ENCODE assay signal across 2 cellular contexts in the genomic region with DNA sequence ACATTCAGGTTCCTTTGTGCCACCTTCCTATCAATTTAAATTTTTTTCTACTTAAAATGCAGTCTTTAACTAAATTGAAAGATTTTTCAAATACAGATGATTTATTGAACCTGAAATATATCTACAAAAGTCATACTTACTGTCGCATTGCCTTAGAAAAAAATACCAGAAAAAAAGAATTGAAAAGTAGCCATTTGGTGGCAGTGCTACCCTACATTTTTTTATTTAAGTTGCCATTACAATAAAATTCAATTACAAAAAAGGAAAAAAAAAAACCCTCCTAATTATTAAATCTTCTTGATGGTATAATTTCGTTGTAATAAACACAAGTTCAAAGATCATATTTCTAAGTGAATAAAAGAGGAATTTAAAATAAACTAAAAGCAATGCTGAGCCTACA.
A peak's percentile ranks its signal among the peaks of the same experiment; 100 is the strongest.
TF ChIP-seq lines count a peak whose summit lies in the region.

No MANE protein-coding gene starts in this region.

TF ChIP-seq in IMR-90, 13 proteins besides CTCF, POLR2A, EP300 and RAD21 (continued from another document):
- TF ChIP-seq MAFK (IDR thresholded peaks at IDR 0.05; ENCODE audit: low read depth, low read length) (no peak), FOS (IDR thresholded peaks at IDR 0.05; ENCODE audit: low read depth, low read length) (no peak), CEBPB (IDR thresholded peaks at IDR 0.05; ENCODE audit: low read depth, low read length) (no peak), RCOR1 (IDR thresholded peaks at IDR 0.05; ENCODE audit: insufficient replicate concordance, low read length) (no peak), CHD1 (IDR thresholded peaks at IDR 0.05; ENCODE audit: low read depth, low read length) (no peak), SMC3 (IDR thresholded peaks at IDR 0.05; ENCODE audit: low read depth, low read length) (no peak)
- TF ChIP-seq, protein P1, sequence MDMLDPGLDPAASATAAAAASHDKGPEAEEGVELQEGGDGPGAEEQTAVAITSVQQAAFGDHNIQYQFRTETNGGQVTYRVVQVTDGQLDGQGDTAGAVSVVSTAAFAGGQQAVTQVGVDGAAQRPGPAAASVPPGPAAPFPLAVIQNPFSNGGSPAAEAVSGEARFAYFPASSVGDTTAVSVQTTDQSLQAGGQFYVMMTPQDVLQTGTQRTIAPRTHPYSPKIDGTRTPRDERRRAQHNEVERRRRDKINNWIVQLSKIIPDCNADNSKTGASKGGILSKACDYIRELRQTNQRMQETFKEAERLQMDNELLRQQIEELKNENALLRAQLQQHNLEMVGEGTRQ (IDR thresholded peaks at IDR 0.05; ENCODE audit: low read depth, low read length) = no peak

TF ChIP-seq in K562, 482 proteins besides CTCF, POLR2A, EP300 and RAD21:
- TF ChIP-seq FOSL1 (tag; conservative IDR thresholded peaks at IDR 0.05) = 0 out of 2 replicates have a peak, but pooled peaks have one; percentile 18
- TF ChIP-seq, protein P2, sequence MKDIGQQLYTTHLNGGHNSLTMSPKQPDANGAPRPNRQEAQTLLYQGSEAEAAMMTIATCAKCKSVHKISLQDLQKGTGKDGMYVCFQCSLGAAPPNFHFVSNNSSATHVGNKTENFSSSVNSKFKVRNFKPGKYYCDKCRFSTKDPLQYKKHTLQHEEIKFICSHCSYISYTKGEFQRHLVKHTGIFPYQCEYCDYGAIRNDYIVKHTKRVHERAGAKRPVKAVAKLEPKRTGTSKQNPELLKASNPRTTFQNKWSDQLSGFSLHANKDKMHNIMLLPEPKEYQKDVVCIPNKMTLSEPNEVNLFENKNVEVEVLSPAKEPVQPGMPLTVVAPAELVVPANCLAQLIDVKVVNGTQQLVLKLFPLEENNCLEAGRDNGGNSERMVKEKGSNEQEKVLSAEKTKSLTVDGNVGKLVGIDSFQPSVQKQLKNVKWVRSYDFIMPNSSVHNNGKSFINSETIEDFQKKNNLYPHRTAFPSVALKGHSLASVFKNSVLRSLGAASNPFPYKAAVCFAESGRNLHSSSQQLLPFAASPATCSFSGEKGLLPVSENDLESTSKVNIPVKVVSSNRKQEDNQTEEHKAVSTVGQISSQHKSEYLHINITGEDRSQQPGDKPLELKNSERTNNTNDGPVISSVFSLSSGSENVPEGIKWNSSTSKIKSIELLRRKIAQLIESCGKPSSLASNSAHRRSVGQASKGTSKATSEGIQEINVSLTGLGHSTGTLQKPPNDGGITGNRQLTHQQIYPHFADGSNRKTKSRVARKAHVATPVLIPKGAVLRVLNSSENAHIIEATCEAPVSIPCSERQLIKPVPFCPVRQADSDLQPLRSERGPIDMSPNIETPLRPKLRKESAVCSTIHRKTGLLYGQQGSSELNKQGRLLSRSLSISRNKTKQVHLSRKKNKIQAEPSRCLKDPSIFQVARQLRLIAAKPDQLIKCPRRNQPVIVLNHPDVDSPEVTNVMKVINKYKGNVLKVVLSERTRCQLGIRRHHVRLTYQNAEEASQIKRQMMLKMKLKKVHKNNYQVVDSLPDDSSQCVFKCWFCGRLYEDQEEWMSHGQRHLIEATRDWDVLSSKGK (CRISPR knock-in tag; IDR thresholded peaks at IDR 0.05) = no peak
- TF ChIP-seq SRSF3 (IDR thresholded peaks at IDR 0.05; ENCODE audit: insufficient read depth, low read length) = no peak
- 0 out of 2 replicates have a peak, but pooled peaks have one; percentile 12 for TF ChIP-seq ZNF384 (IDR thresholded peaks at IDR 0.05; ENCODE audit: low read depth, low read length)
